ENCODE assay signal across 8 cellular contexts in the genomic region with DNA sequence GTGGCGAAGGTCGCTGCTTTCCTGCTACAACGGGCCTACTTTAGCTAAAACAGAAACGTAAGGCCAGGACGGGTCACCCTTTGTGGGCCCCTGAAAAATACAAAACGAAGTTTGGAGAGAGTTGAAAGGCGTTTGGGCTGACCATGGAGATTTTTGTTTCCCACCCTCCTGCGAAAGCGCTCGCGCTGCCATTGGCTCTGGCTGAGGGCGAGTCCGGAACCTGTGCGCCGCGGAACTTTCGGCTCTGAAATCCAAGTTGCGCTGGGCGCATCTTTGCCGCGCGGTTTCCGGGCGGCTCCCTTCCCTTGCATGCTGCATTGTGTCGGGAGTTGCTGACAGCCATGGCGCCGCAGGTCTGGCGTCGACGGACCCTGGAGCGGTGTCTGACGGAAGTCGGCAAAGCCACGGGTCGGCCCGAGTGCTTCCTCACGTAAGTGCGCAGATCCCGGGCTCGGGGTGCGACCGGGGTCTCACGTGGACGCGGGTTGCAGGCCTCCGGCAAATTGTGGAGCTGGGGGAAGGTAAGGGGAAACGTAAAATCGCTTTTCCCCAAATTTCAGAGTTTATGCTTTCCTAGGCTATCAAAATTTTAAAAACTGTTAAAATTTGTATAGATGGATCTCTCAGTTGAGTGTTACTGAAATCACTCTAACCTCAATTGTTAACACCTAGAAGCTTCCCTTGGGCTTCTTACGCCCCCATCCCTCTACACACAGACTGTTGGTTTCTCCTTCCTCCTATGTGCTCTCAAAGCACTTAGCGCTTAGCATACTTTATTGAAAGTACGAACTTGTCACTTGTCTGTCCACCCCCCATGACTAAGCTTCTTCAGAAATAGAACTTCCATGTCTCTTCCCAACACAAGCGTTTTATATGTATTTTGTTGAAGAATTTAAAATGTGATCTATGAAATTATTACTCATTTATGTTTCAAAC. TPM values are rescaled to one million over a fixed set of nuclear protein-coding genes. Genes with fewer than 3 reads are reported as not detected.
DNase-seq lines count a peak whose midpoint lies in the region; ATAC-seq and TF ChIP-seq lines count a peak whose summit lies in the region.

A gene with protein sequence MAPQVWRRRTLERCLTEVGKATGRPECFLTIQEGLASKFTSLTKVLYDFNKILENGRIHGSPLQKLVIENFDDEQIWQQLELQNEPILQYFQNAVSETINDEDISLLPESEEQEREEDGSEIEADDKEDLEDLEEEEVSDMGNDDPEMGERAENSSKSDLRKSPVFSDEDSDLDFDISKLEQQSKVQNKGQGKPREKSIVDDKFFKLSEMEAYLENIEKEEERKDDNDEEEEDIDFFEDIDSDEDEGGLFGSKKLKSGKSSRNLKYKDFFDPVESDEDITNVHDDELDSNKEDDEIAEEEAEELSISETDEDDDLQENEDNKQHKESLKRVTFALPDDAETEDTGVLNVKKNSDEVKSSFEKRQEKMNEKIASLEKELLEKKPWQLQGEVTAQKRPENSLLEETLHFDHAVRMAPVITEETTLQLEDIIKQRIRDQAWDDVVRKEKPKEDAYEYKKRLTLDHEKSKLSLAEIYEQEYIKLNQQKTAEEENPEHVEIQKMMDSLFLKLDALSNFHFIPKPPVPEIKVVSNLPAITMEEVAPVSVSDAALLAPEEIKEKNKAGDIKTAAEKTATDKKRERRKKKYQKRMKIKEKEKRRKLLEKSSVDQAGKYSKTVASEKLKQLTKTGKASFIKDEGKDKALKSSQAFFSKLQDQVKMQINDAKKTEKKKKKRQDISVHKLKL (plus strand): TSS at position 310 of the 936 bp plus-strand sequence. CDS start 32 bp downstream, at position 342.

- peak; percentile 89 for DNase-seq in NCI-H1417 treated with DMSO at 0.1 percent for 48 hours (lab: John Stamatoyannopoulos, UW)
- DNase-seq in amygdala (lab: John Stamatoyannopoulos, UW), result peak; percentile 69 to 98 (median 90)
- DNase-seq in left ventricle myocardium superior, result peak; percentile 94
- peak; percentile 90 to 95 for DNase-seq in psoas muscle

- H3K9me3 ChIP-seq in psoas muscle, result no peaks in the 10 kb centered on the region

- H3K4me3 ChIP-seq in psoas muscle (peak within 1 kb of the TSS; percentile 95), urinary bladder (ENCODE audit: low read depth, low read length) (peak within 1 kb of the TSS; percentile 63)

- H3K4me1 ChIP-seq in psoas muscle (peaks cover 28% of the 10 kb centered on the region), urinary bladder (ENCODE audit: insufficient read depth) (no peaks in the 10 kb centered on the region)

- H3K36me3 ChIP-seq in psoas muscle (ENCODE audit: insufficient read depth in 1 of 2, low read depth in 1 of 2), result peaks cover 3 to 31% of the 10 kb centered on the region in 2 donors
- no peaks in the 10 kb centered on the region for H3K36me3 ChIP-seq in urinary bladder (ENCODE audit: insufficient read depth)

- 0% methylated on average over 52 of the region's 52 CpGs for WGBS in psoas muscle, 3 donors
- under 1% methylated on average over 52 of the region's 52 CpGs for whole genome bisulfite sequencing in urinary bladder

- ATAC-seq in GM18498 (IDR thresholded peaks at IDR 0.05; ENCODE audit: unreplicated experiment) (peak; percentile 90), HG02840 (IDR thresholded peaks at IDR 0.05; ENCODE audit: low FRiP score, unreplicated experiment) (peak; percentile 91), left ventricle myocardium superior (peak; percentile 97), psoas muscle (peak; percentile 92 to 97 (median 94))

- TF ChIP-seq CTCF in psoas muscle (IDR thresholded peaks at IDR 0.05), result no peak

- H3K27ac ChIP-seq in psoas muscle (peak within 1 kb of the TSS; percentile 93), urinary bladder (ENCODE audit: low read depth) (peak within 1 kb of the TSS; percentile 92)

- intact Hi-C loops in T-helper 1 cell treated with Interleukin-12 subunit alpha and Interleukin-12 subunit beta and Interleukin-4 antibody, amounts not matched to agents 30 ng/mL and 1 ng/mL, for 36 hours (cut with micrococcal nuclease), result loop anchor here (1.0 to 10.0 kb wide), 14 partner anchors 30 to 1486 kb away; a partner anchor contains a TSS
- intact Hi-C loops in left ventricle myocardium superior (cut with micrococcal nuclease), result no loop called here
- intact Hi-C loops in psoas muscle (cut with DNase I), result loop anchor here in 1 of 2 donors (5.0 kb wide), 1 partner anchor 63 kb away; a partner anchor contains a TSS

- H3K27me3 ChIP-seq in psoas muscle (ENCODE audit: insufficient read depth in 3 of 3, low read length in 2 of 3), result no peaks in the 10 kb centered on the region

RNA-seq across cellular contexts. Expression of the gene that starts here (rescaled TPM):
- total RNA-seq in T-helper 1 cell treated with Interleukin-12 subunit alpha and Interleukin-12 subunit beta and Interleukin-4 antibody, amounts not matched to agents 30 ng/mL and 1 ng/mL, for 36 hours, result 42.5 and 43.5 TPM in 2 replicates
- total RNA-seq in left ventricle myocardium superior (18.2 TPM), psoas muscle (10 to 100 TPM; 32.9 to 53.7 (median 39.5) TPM), urinary bladder (24.3 TPM)
- polyA plus RNA-seq in psoas muscle (10 to 100 TPM; 33.7 to 53.6 (median 43.4) TPM), urinary bladder (21.3 TPM)

Comparison
In these comparisons a context has a peak if more than half of its experiments do, and no peak if none do; other contexts are left out.
1. Peak in every context shown above with its lines: DNase-seq, ATAC-seq, H3K4me3 ChIP-seq and H3K27ac ChIP-seq.